In genomic region chr10:89611282-89611681, GRCh38 we compare ENCODE assay signal across 28 cellular contexts.
"Had no signal": no experiment of that assay in that cellular context is flagged by ENCODE, and none has a peak within 500 bp of the region (broad histone marks: within the 10 kb centered on the region; RNA-seq: fewer than 3 reads in every experiment).

No MANE protein-coding gene starts in this region.

- DNase-seq: colonic mucosa; cortex of kidney; dermis blood vessel endothelial cell; dorsolateral prefrontal cortex; effector CD4-positive, alpha-beta T cell; effector CD8-positive, alpha-beta T cell; effector memory CD4-positive, alpha-beta T cell; effector memory CD8-positive, alpha-beta T cell; endodermal cell; erythroblast; esophagus squamous epithelium; foreskin fibroblast; foreskin keratinocyte; foreskin melanocyte; gastrocnemius medialis; glutamatergic neuron; head of caudate nucleus; heart left ventricle; heart right ventricle had no signal

- FAIRE-seq: colon, endometrium, endothelial cell of umbilical vein, frontal cortex had no signal

- H3K27me3 ChIP-seq: colonic mucosa, dorsolateral prefrontal cortex, esophagus muscularis mucosa, esophagus squamous epithelium, foreskin keratinocyte, gastrocnemius medialis, gastroesophageal sphincter, heart left ventricle, heart right ventricle had no signal

- H3K36me3 ChIP-seq: colonic mucosa had no signal

- ATAC-seq: effector memory CD8-positive, alpha-beta T cell; esophagus mucosa; foreskin keratinocyte; gastrocnemius medialis; gastroesophageal sphincter; heart left ventricle; heart right ventricle had no signal

- H3K9me3 ChIP-seq: colonic mucosa, esophagus muscularis mucosa, esophagus squamous epithelium, gastrocnemius medialis, gastroesophageal sphincter, heart left ventricle, heart right ventricle had no signal

- H3K27ac ChIP-seq: colonic mucosa, coronary artery, dorsolateral prefrontal cortex, epithelial cell of prostate, esophagus muscularis mucosa, esophagus squamous epithelium, foreskin keratinocyte, gastrocnemius medialis, gastroesophageal sphincter, heart left ventricle, heart right ventricle had no signal

- H3K4me3 ChIP-seq: colonic mucosa, coronary artery, dorsolateral prefrontal cortex, esophagus muscularis mucosa, esophagus squamous epithelium, gastrocnemius medialis, gastroesophageal sphincter, heart left ventricle, heart right ventricle had no signal

- H3K4me1 ChIP-seq: colonic mucosa, esophagus squamous epithelium, foreskin keratinocyte, gastroesophageal sphincter had no signal
